18 cellular contexts compared by ENCODE assay signal in genomic region chr9:35840901-35841900, GRCh38. TPM values are rescaled to one million over a fixed set of nuclear protein-coding genes. Genes with fewer than 3 reads are reported as not detected.
DNase-seq lines count a peak whose midpoint lies in the region; ATAC-seq, FAIRE-seq and TF ChIP-seq lines count a peak whose summit lies in the region.
"Had no signal": no experiment of that assay in that cellular context is flagged by ENCODE, and none has a peak within 500 bp of the region (broad histone marks: within the 10 kb centered on the region; RNA-seq: fewer than 3 reads in every experiment).

No MANE protein-coding gene starts in this region.

- TF ChIP-seq CTCF in chondrocyte (IDR thresholded peaks at IDR 0.05), result no peak

- H3K27ac ChIP-seq in BLaER1 treated with 17β-estradiol and CSF1 and Interleukin-3, amounts not matched to agents 10 nM and 100 nM, result peak overlapping the region in 8 of 11 experiments; percentile 76 to 92 (median 88); a peak in 16 of 22 replicates
- no peak overlapping the region for H3K27ac ChIP-seq in neuronal stem cell (replicated peaks; ENCODE audit: low read length)

- peaks cover 0 to 16% (median 0%) of the 10 kb centered on the region in 11 experiments; a peak in 2 of 22 replicates for H4K20me1 ChIP-seq in BLaER1 treated with 17β-estradiol and CSF1 and Interleukin-3, amounts not matched to agents 10 nM and 100 nM

- no peaks in the 10 kb centered on the region for H3K9me3 Mint-ChIP-seq in chondrocyte (ENCODE audit: low read depth)
- no peaks in the 10 kb centered on the region for H3K9me3 Mint-ChIP-seq in stimulated activated memory B cell treated with anti-CD40 and anti-IgM and Interleukin-4, amounts not matched to agents 10 μg/mL and 1 μg/mL and 100 μg/mL, for 72 hours
- no peaks in the 10 kb centered on the region for H3K9me3 Mint-ChIP-seq in activated CD8-positive, alpha-beta T cell treated with anti-CD3 and anti-CD28 coated beads, Interleukin-2, amount 10 ng/mL, durations not matched to agents 7 days and 5 days (ENCODE audit: insufficient read depth)
- H3K9me3 Mint-ChIP-seq: CD8-positive, alpha-beta memory T cell; HFFc6; IgD-negative memory B cell had no signal

- H4K91ac ChIP-seq in neuronal stem cell (ENCODE audit: low read depth, low read length, poor library complexity), result no peak overlapping the region

- CTCF ChIA-PET in activated CD8-positive, alpha-beta T cell treated with anti-CD3 and anti-CD28 coated beads, Interleukin-2, amount 10 ng/mL, durations not matched to agents 7 days and 5 days (lab: Charles Lee), result interaction anchor here (0.7 to 2.7 kb wide), 3 partner anchors 15 to 182 kb away, joined by 3 to 12 read pairs (median 5); no protein-coding TSS in a partner anchor

- no peak overlapping the region for H4K8ac ChIP-seq in neuronal stem cell (ENCODE audit: low read depth, low read length)

- H3K18ac ChIP-seq in neuronal stem cell (ENCODE audit: low read length), result no peak overlapping the region

- POLR2A ChIA-PET in activated CD8-positive, alpha-beta T cell treated with anti-CD3 and anti-CD28 coated beads, Interleukin-2, amount 10 ng/mL, durations not matched to agents 7 days and 5 days (lab: Charles Lee), result interaction anchor here (0.6 kb wide), 1 partner anchor 236 kb away, joined by 3 read pairs; no protein-coding TSS in a partner anchor

- no peak overlapping the region for H2BK5ac ChIP-seq in neuronal stem cell (ENCODE audit: low read length)

- no peak for FAIRE-seq in RCC 7860 (lab: Jason Lieb, UNC)

- peaks cover 0 to 88% (median 0%) of the 10 kb centered on the region in 11 experiments; a peak in 4 of 22 replicates for H3K27me3 ChIP-seq in BLaER1 treated with 17β-estradiol and CSF1 and Interleukin-3, amounts not matched to agents 10 nM and 100 nM
- peaks cover 0 to 10% (median 0%) of the 10 kb centered on the region in 3 experiments for H3K27me3 ChIP-seq in neuronal stem cell (ENCODE audit: control insufficient read depth in 3 of 3, insufficient read depth in 3 of 3, low read depth in 1 of 3, low read length in 3 of 3)

- no peak overlapping the region for H3K4me3 Mint-ChIP-seq in chondrocyte (ENCODE audit: unreplicated experiment)
- H3K4me3 Mint-ChIP-seq in stimulated activated memory B cell treated with anti-CD40 and anti-IgM and Interleukin-4, amounts not matched to agents 10 μg/mL and 1 μg/mL and 100 μg/mL, for 72 hours, result no peak overlapping the region
- H3K4me3 Mint-ChIP-seq in activated CD8-positive, alpha-beta T cell treated with anti-CD3 and anti-CD28 coated beads, Interleukin-2, amount 10 ng/mL, durations not matched to agents 7 days and 5 days, result no peak overlapping the region
- H3K4me3 Mint-ChIP-seq: HFFc6, IgD-negative memory B cell had no signal

- DNase-seq in chondrocyte (ENCODE audit: low spot score), result peak; percentile 75
- DNase-seq in neuronal stem cell (ENCODE audit: low spot score), result no peak
- DNase-seq in activated CD8-positive, alpha-beta T cell treated with anti-CD3 and anti-CD28 coated beads, Interleukin-2, amount 10 ng/mL, durations not matched to agents 7 days and 5 days, result no peak
- no peak for DNase-seq in RCC 7860 (ENCODE audit: low spot score)
- DNase-seq: ACHN; Caco-2; CD8-positive, alpha-beta memory T cell; DND-41; GF-D8; HCEC 1CT; HFFc6 had no signal

- H2BK120ac ChIP-seq in neuronal stem cell (ENCODE audit: low read depth, low read length), result no peak overlapping the region

- no peaks in the 10 kb centered on the region for H3K79me1 ChIP-seq in neuronal stem cell (ENCODE audit: low read depth, low read length)

- H3K4me1 ChIP-seq in BLaER1 treated with 17β-estradiol and CSF1 and Interleukin-3, amounts not matched to agents 10 nM and 100 nM, result peaks cover 56 to 98% (median 78%) of the 10 kb centered on the region in 10 experiments
- peaks cover 0 to 5% of the 10 kb centered on the region in 2 donors for H3K4me1 ChIP-seq in neuronal stem cell (ENCODE audit: control insufficient read depth in 2 of 2, insufficient read depth in 1 of 2, low read depth in 1 of 2, low read length in 2 of 2)

- H2AFZ ChIP-seq in neuronal stem cell (ENCODE audit: low read length), result no peak overlapping the region

- ATAC-seq in stimulated activated memory B cell treated with anti-CD40 and anti-IgM and Interleukin-4, amounts not matched to agents 10 μg/mL and 1 μg/mL and 100 μg/mL, for 72 hours, result no peak
- ATAC-seq in activated CD8-positive, alpha-beta T cell treated with anti-CD3 and anti-CD28 coated beads, Interleukin-2, amount 10 ng/mL, durations not matched to agents 7 days and 5 days, result no peak
- ATAC-seq in HG03469 (IDR thresholded peaks at IDR 0.05; ENCODE audit: unreplicated experiment), result no peak
- ATAC-seq in GM18858 (IDR thresholded peaks at IDR 0.05; ENCODE audit: unreplicated experiment), result no peak

- no peak overlapping the region for H3K4ac ChIP-seq in neuronal stem cell (ENCODE audit: low read length)

- peaks cover 0 to 5% (median 0%) of the 10 kb centered on the region in 11 experiments; a peak in 1 of 22 replicates for H3K36me3 ChIP-seq in BLaER1 treated with 17β-estradiol and CSF1 and Interleukin-3, amounts not matched to agents 10 nM and 100 nM
- peaks cover 0 to 21% of the 10 kb centered on the region in 2 donors for H3K36me3 ChIP-seq in neuronal stem cell (replicated peaks in 1 of 2; ENCODE audit: control insufficient read depth in 2 of 2, insufficient read depth in 2 of 2, low read length in 2 of 2)

- peaks cover 0 to 14% (median 0%) of the 10 kb centered on the region in 11 experiments; a peak in 8 of 22 replicates for H3K9me3 ChIP-seq in BLaER1 treated with 17β-estradiol and CSF1 and Interleukin-3, amounts not matched to agents 10 nM and 100 nM (replicated peaks in 1 of 11)
- no peaks in the 10 kb centered on the region for H3K9me3 ChIP-seq in neuronal stem cell (replicated peaks in 1 of 2; ENCODE audit: control insufficient read depth in 2 of 2, insufficient read depth in 1 of 2, low read depth in 1 of 2, low read length in 2 of 2)
- H3K9me3 ChIP-seq: Caco-2 had no signal

- H3K36me3 Mint-ChIP-seq in chondrocyte (ENCODE audit: low read depth), result peaks cover 9% of the 10 kb centered on the region
- H3K36me3 Mint-ChIP-seq in stimulated activated memory B cell treated with anti-CD40 and anti-IgM and Interleukin-4, amounts not matched to agents 10 μg/mL and 1 μg/mL and 100 μg/mL, for 72 hours, result no peaks in the 10 kb centered on the region
- no peaks in the 10 kb centered on the region for H3K36me3 Mint-ChIP-seq in activated CD8-positive, alpha-beta T cell treated with anti-CD3 and anti-CD28 coated beads, Interleukin-2, amount 10 ng/mL, durations not matched to agents 7 days and 5 days (ENCODE audit: low read depth)
- H3K36me3 Mint-ChIP-seq: CD8-positive, alpha-beta memory T cell had no signal

- no peak overlapping the region for H3K27ac Mint-ChIP-seq in chondrocyte (ENCODE audit: unreplicated experiment)
- H3K27ac Mint-ChIP-seq in stimulated activated memory B cell treated with anti-CD40 and anti-IgM and Interleukin-4, amounts not matched to agents 10 μg/mL and 1 μg/mL and 100 μg/mL, for 72 hours, result peak overlapping the region; percentile 44
- H3K27ac Mint-ChIP-seq in activated CD8-positive, alpha-beta T cell treated with anti-CD3 and anti-CD28 coated beads, Interleukin-2, amount 10 ng/mL, durations not matched to agents 7 days and 5 days, result no peak overlapping the region
- H3K27ac Mint-ChIP-seq: CD8-positive, alpha-beta memory T cell; HFFc6; IgD-negative memory B cell had no signal

- H3K9ac ChIP-seq in BLaER1 treated with 17β-estradiol and CSF1 and Interleukin-3, amounts not matched to agents 10 nM and 100 nM, result peak overlapping the region in 8 of 11 experiments; percentile 39 to 81 (median 73); a peak in 15 of 22 replicates
- H3K9ac ChIP-seq in neuronal stem cell (ENCODE audit: low read depth, low read length, poor library complexity), result peak overlapping the region; percentile 9

- H3K23ac ChIP-seq in neuronal stem cell (ENCODE audit: low read depth, low read length, poor library complexity), result no peak overlapping the region

- H2BK12ac ChIP-seq in neuronal stem cell (ENCODE audit: low read length), result no peak overlapping the region

- no peak overlapping the region for H2BK15ac ChIP-seq in neuronal stem cell (ENCODE audit: low read length)

- H3K4me2 ChIP-seq in BLaER1 treated with 17β-estradiol and CSF1 and Interleukin-3, amounts not matched to agents 10 nM and 100 nM, result peak overlapping the region; percentile 62 to 99 (median 93)
- no peak overlapping the region for H3K4me2 ChIP-seq in neuronal stem cell (ENCODE audit: insufficient read depth, low read length, poor library complexity, severe bottlenecking)

- no peaks in the 10 kb centered on the region for H3K27me3 Mint-ChIP-seq in chondrocyte (ENCODE audit: low read depth)
- H3K27me3 Mint-ChIP-seq in stimulated activated memory B cell treated with anti-CD40 and anti-IgM and Interleukin-4, amounts not matched to agents 10 μg/mL and 1 μg/mL and 100 μg/mL, for 72 hours, result no peaks in the 10 kb centered on the region
- H3K27me3 Mint-ChIP-seq in activated CD8-positive, alpha-beta T cell treated with anti-CD3 and anti-CD28 coated beads, Interleukin-2, amount 10 ng/mL, durations not matched to agents 7 days and 5 days (ENCODE audit: low read depth), result no peaks in the 10 kb centered on the region
- H3K27me3 Mint-ChIP-seq: CD8-positive, alpha-beta memory T cell had no signal

- H3K4me1 Mint-ChIP-seq in chondrocyte (ENCODE audit: low read depth), result peaks cover 14% of the 10 kb centered on the region
- H3K4me1 Mint-ChIP-seq in stimulated activated memory B cell treated with anti-CD40 and anti-IgM and Interleukin-4, amounts not matched to agents 10 μg/mL and 1 μg/mL and 100 μg/mL, for 72 hours, result peaks cover 61% of the 10 kb centered on the region
- peaks cover 19% of the 10 kb centered on the region for H3K4me1 Mint-ChIP-seq in activated CD8-positive, alpha-beta T cell treated with anti-CD3 and anti-CD28 coated beads, Interleukin-2, amount 10 ng/mL, durations not matched to agents 7 days and 5 days (ENCODE audit: low read depth)

- H3K14ac ChIP-seq in neuronal stem cell (ENCODE audit: low read length), result no peak overlapping the region

- H2AK5ac ChIP-seq in neuronal stem cell (ENCODE audit: low read depth, low read length), result no peak overlapping the region

- WGBS in neuronal stem cell (ENCODE audit: extremely low coverage in 2 of 2, insufficient read length in 2 of 2, insufficient replicate concordance in 1 of 2), 2 donors, result no CpG with 5 or more reads among the region's 20 CpGs

- peak overlapping the region in 5 of 10 experiments; percentile 11 to 39 (median 18); a peak in 7 of 20 replicates for H3K4me3 ChIP-seq in BLaER1 treated with 17β-estradiol and CSF1 and Interleukin-3, amounts not matched to agents 10 nM and 100 nM
- no peak overlapping the region for H3K4me3 ChIP-seq in neuronal stem cell (ENCODE audit: low read length in 2 of 2)

RNA-seq across cellular contexts. Expression of gene TMEM8B, which starts 12.2 kb away (rescaled TPM):
- 17.4 to 18.2 TPM (median 18.1 TPM) in 3 replicates for total RNA-seq in chondrocyte
- 32.8 TPM for polyA plus RNA-seq in neuronal stem cell (2013, experiment 1 of 2)
- 35.8 TPM for polyA plus RNA-seq in neuronal stem cell (2013, experiment 2 of 2)
- 1 to 10 TPM; 1.6 to 2.3 TPM for total RNA-seq in activated CD8-positive, alpha-beta T cell treated with anti-CD3 and anti-CD28 coated beads, Interleukin-2, amount 10 ng/mL, durations not matched to agents 7 days and 5 days

RNA-seq across cellular contexts. Expression of gene FAM221B, which starts 12.7 kb away (rescaled TPM):
- total RNA-seq in chondrocyte, result not detected in 3 replicates
- polyA plus RNA-seq in neuronal stem cell (2013, experiment 1 of 2), result 0.13 TPM
- polyA plus RNA-seq in neuronal stem cell (2013, experiment 2 of 2), result 0.10 TPM
- not detected for total RNA-seq in activated CD8-positive, alpha-beta T cell treated with anti-CD3 and anti-CD28 coated beads, Interleukin-2, amount 10 ng/mL, durations not matched to agents 7 days and 5 days
- total RNA-seq: A172; Caco-2; CD8-positive, alpha-beta memory T cell; H4; HFFc6 had no signal
- polyA plus RNA-seq: CD8-positive, alpha-beta memory T cell; IgD-negative memory B cell had no signal

RNA-seq across cellular contexts. Expression of gene HINT2, which starts 26.4 kb away (rescaled TPM):
- 30.3 to 32.8 TPM (median 32.0 TPM) in 3 replicates for total RNA-seq in chondrocyte
- polyA plus RNA-seq in neuronal stem cell (2013, experiment 1 of 2), result 56.0 TPM
- 59.2 TPM for polyA plus RNA-seq in neuronal stem cell (2013, experiment 2 of 2)
- 10 to 100 TPM; 74.7 to 76.8 TPM for total RNA-seq in activated CD8-positive, alpha-beta T cell treated with anti-CD3 and anti-CD28 coated beads, Interleukin-2, amount 10 ng/mL, durations not matched to agents 7 days and 5 days

RNA-seq across cellular contexts. Expression of gene OR13J1, which starts 29.0 kb away (rescaled TPM):
- total RNA-seq in chondrocyte, result not detected in 3 replicates
- polyA plus RNA-seq in neuronal stem cell (2013, experiment 1 of 2), result not detected
- not detected for polyA plus RNA-seq in neuronal stem cell (2013, experiment 2 of 2)
- not detected for total RNA-seq in activated CD8-positive, alpha-beta T cell treated with anti-CD3 and anti-CD28 coated beads, Interleukin-2, amount 10 ng/mL, durations not matched to agents 7 days and 5 days
- total RNA-seq: A172; Caco-2; CD8-positive, alpha-beta memory T cell; H4; HFFc6 had no signal
- polyA plus RNA-seq: CD8-positive, alpha-beta memory T cell; IgD-negative memory B cell had no signal

RNA-seq across cellular contexts. Expression of gene SPAG8, which starts 29.1 kb away (rescaled TPM):
- total RNA-seq in chondrocyte, result 0.30 to 3.3 TPM (median 0.82 TPM) in 3 replicates
- 0.64 TPM for polyA plus RNA-seq in neuronal stem cell (2013, experiment 1 of 2)
- 0.57 TPM for polyA plus RNA-seq in neuronal stem cell (2013, experiment 2 of 2)
- total RNA-seq in activated CD8-positive, alpha-beta T cell treated with anti-CD3 and anti-CD28 coated beads, Interleukin-2, amount 10 ng/mL, durations not matched to agents 7 days and 5 days, result 1 to 10 TPM; 1.3 to 1.5 TPM
